In the genomic region with DNA sequence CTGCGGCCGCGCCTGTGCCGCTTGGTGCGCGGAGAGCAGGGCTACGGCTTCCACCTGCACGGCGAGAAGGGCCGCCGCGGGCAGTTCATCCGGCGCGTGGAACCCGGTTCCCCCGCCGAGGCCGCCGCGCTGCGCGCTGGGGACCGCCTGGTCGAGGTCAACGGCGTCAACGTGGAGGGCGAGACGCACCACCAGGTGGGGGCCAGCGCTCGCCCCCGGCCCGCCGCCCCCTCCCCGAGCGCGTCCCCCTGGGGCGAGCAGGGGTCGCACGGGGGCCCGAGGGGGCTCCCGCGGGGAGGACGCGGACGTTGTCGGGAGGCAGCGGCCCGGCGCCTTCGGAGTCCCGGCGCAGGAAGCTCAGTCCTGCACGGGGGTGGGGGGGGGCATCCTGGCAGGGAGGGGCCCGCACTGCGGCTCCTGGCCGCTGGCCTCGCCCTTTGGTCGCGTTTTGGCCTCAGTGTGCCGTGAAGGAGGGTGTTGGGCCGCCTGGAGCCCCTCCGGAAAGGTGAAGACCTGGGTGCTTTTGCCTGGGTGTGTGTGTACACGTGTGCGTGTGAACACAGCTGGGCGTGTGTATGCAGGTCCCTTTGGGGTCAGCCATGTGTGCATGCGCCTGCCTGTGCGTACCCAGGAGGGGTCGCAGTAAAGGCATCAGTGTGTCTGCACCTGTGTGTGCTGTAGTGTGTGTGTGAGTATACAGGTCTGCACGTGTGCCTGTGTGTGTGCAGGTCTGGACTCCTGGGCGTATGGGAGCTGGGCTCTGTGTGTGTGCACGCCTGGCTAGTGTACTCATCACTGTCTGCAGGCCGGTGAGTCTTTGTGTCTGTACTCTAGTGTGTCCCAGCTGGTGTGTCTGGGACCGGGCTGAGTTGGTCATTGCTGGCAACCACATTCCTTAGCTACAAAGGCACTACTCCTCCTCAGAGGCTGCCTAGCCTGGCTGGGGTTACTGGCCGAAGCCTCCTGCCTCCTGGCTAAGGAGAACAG, we compare ENCODE assay signal across 8 cellular contexts. TPM values are rescaled to one million over a fixed set of nuclear protein-coding genes. Genes with fewer than 3 reads are reported as not detected.
A peak's percentile ranks its signal among the peaks of the same experiment; 100 is the strongest.
DNase-seq lines count a peak whose midpoint lies in the region; ATAC-seq, FAIRE-seq and TF ChIP-seq lines count a peak whose summit lies in the region.

No MANE protein-coding gene starts in this region.

- POLR2A ChIA-PET in CD8-positive, alpha-beta T cell (lab: Charles Lee), result interaction anchor here (0.7 to 0.9 kb wide), 2 partner anchors 19 to 128 kb away, joined by 3 to 4 read pairs; a partner anchor contains a TSS
- POLR2A ChIA-PET in HepG2 (lab: Yijun Ruan, JAX), result interaction anchor here (0.8 to 6.2 kb wide), 5 partner anchors 8 to 126 kb away, joined by 4 to 62 read pairs (median 7); a partner anchor contains a TSS

- H3K79me2 ChIP-seq in HepG2 (ENCODE audit: insufficient read depth, low read length), result peaks cover 3% of the 10 kb centered on the region

- no peaks in the 10 kb centered on the region for H3K9me3 ChIP-seq in CD8-positive, alpha-beta T cell (ENCODE audit: low read length)
- H3K9me3 ChIP-seq in body of pancreas, result no peaks in the 10 kb centered on the region
- H3K9me3 ChIP-seq in HepG2 (ENCODE audit: low read length), result no peaks in the 10 kb centered on the region

- H3K27ac Mint-ChIP-seq in CD8-positive, alpha-beta T cell, result no peak overlapping the region
- peak overlapping the region; percentile 50 for H3K27ac Mint-ChIP-seq in type B pancreatic cell

- H2AFZ ChIP-seq in HepG2 (ENCODE audit: low read length), result no peak overlapping the region

- peak overlapping the region; percentile 54 for H3K9ac ChIP-seq in HepG2 (ENCODE audit: insufficient read depth, low read depth, low read length)

- intact Hi-C loops in CD8-positive, alpha-beta T cell (cut with DNase I, micrococcal nuclease), result no loop called here
- intact Hi-C loops in body of pancreas (cut with DNase I) (loop anchor here (10.0 kb wide), 1 partner anchor 57 kb away; no protein-coding TSS in a partner anchor), HepG2 (cut with micrococcal nuclease; ENCODE audit: unreplicated experiment) (no loop called here)

- no peak for TF ChIP-seq CTCF in CD8-positive, alpha-beta T cell (IDR thresholded peaks at IDR 0.05)
- TF ChIP-seq CTCF in body of pancreas (IDR thresholded peaks at IDR 0.05) (peak in 1 of 7 experiments; percentile 44), HepG2 (CRISPR knock-in tag; IDR thresholded peaks at IDR 0.05) (peak; percentile 66), type B pancreatic cell (conservative IDR thresholded peaks at IDR 0.05) (no peak)

- H3K9me3 Mint-ChIP-seq in CD8-positive, alpha-beta T cell, result no peaks in the 10 kb centered on the region
- H3K9me3 Mint-ChIP-seq in type B pancreatic cell, result no peaks in the 10 kb centered on the region

- no peak for TF ChIP-seq EP300 in HepG2 (IDR thresholded peaks at IDR 0.05; ENCODE audit: low read depth in 2 of 2, low read length in 2 of 2)
- TF ChIP-seq EP300 in HepG2 (CRISPR knock-in tag; IDR thresholded peaks at IDR 0.05; ENCODE audit: borderline replicate concordance), result no peak

- H3K36me3 Mint-ChIP-seq in CD8-positive, alpha-beta T cell, result no peaks in the 10 kb centered on the region
- no peaks in the 10 kb centered on the region for H3K36me3 Mint-ChIP-seq in type B pancreatic cell

- FAIRE-seq in HepG2 (lab: Jason Lieb, UNC), result peak; percentile 64
- no peak for FAIRE-seq in GM12892 (lab: Jason Lieb, UNC)

- no peak for DNase-seq in CD8-positive, alpha-beta T cell
- peak; percentile 56 for DNase-seq in M059J (ENCODE audit: low read depth)
- DNase-seq in body of pancreas, result no peak
- DNase-seq in HepG2 (ENCODE audit: low spot score), result peak; percentile 42
- DNase-seq in type B pancreatic cell (ENCODE audit: extremely low spot score, unreplicated experiment), result no peak
- no peak for DNase-seq in GM12892 (ENCODE audit: insufficient read length)
- DNase-seq in germinal center (ENCODE audit: low spot score), result no peak

- H3K4me3 ChIP-seq in CD8-positive, alpha-beta T cell (ENCODE audit: low read depth, low read length), result peak overlapping the region; percentile 27
- peak overlapping the region in 1 of 2 donors; percentile 39 for H3K4me3 ChIP-seq in body of pancreas
- peak overlapping the region; percentile 59 to 79 (median 77) for H3K4me3 ChIP-seq in HepG2 (replicated peaks in 1 of 3; ENCODE audit: insufficient read depth in 1 of 3, low read depth in 2 of 3, low read length in 3 of 3)

- no peaks in the 10 kb centered on the region for H3K36me3 ChIP-seq in CD8-positive, alpha-beta T cell (ENCODE audit: insufficient read depth, low read length)
- H3K36me3 ChIP-seq in body of pancreas (replicated peaks in 1 of 2; ENCODE audit: insufficient read depth in 1 of 2, low read depth in 2 of 2) (no peaks in the 10 kb centered on the region), HepG2 (replicated peaks in 1 of 2; ENCODE audit: control insufficient read depth in 1 of 2, insufficient read depth in 2 of 2, low read length in 2 of 2) (no peaks in the 10 kb centered on the region; a peak in 1 of 5 replicates)

- H3K27me3 Mint-ChIP-seq in CD8-positive, alpha-beta T cell (ENCODE audit: low read depth), result peaks cover 5% of the 10 kb centered on the region
- H3K27me3 Mint-ChIP-seq in type B pancreatic cell, result peaks cover 22% of the 10 kb centered on the region

- H3K4me3 Mint-ChIP-seq in CD8-positive, alpha-beta T cell, result peak overlapping the region; percentile 82
- peak overlapping the region; percentile 87 for H3K4me3 Mint-ChIP-seq in type B pancreatic cell

- 0 out of 2 replicates have a peak, but pooled peaks cover 7% of the 10 kb centered on the region for H4K20me1 ChIP-seq in HepG2 (ENCODE audit: insufficient read depth, low read length)

- no TSS peak for BruUV-seq in HepG2 (replicated peaks; lab: Mats Ljungman, UMichigan)

- WGBS in body of pancreas, 2 donors, result 8 to 37% methylated on average over 7 to 37 of the region's 76 CpGs
- WGBS in HepG2 (ENCODE audit: low lambda C conversion rate), result 11% methylated on average over 7 of the region's 76 CpGs

- no peak overlapping the region for H3K27ac ChIP-seq in CD8-positive, alpha-beta T cell (ENCODE audit: low read depth, low read length)
- H3K27ac ChIP-seq in body of pancreas (peak overlapping the region in 2 of 4 donors; percentile 44 to 64), HepG2 (ENCODE audit: extremely low read length, insufficient read depth, low read length) (no peak overlapping the region)

- 0 out of 2 replicates have a peak, but pooled peaks have one; percentile 18 for TF ChIP-seq RAD21 in HepG2 (CRISPR knock-in tag; IDR thresholded peaks at IDR 0.05)

- peaks cover 20% of the 10 kb centered on the region for H3K4me1 ChIP-seq in CD8-positive, alpha-beta T cell (ENCODE audit: insufficient read depth, low read length)
- peaks cover 36% of the 10 kb centered on the region for H3K4me1 ChIP-seq in body of pancreas
- H3K4me1 ChIP-seq in HepG2 (ENCODE audit: insufficient read depth, low read length), result peaks cover 72% of the 10 kb centered on the region

- no peaks in the 10 kb centered on the region for H3K27me3 ChIP-seq in CD8-positive, alpha-beta T cell (ENCODE audit: insufficient read depth, low read length)
- H3K27me3 ChIP-seq in body of pancreas, result no peaks in the 10 kb centered on the region
- peaks cover 1 to 9% of the 10 kb centered on the region in 2 experiments; a peak in 2 of 5 replicates for H3K27me3 ChIP-seq in HepG2 (ENCODE audit: control insufficient read depth in 1 of 2, insufficient read depth in 2 of 2, low read length in 2 of 2)

- in situ Hi-C loops in HepG2 (cut with HindIII; ENCODE audit: extremely low pct_ligation_motif_present, low pct_unique_long_range_greater_than_20kb), result no loop called here

- CTCF ChIA-PET in CD8-positive, alpha-beta T cell (lab: Charles Lee), result interaction anchor here (1.4 to 1.5 kb wide), 3 partner anchors 13 to 127 kb away, joined by 3 to 6 read pairs (median 4); no protein-coding TSS in a partner anchor
- CTCF ChIA-PET in HepG2 (lab: Yijun Ruan, JAX; ENCODE audit: low intra/inter-chr PET ratio, low total read pairs), result no interaction called here

- peak overlapping the region; percentile 89 for H3K4me2 ChIP-seq in HepG2 (ENCODE audit: low read depth, low read length)

- H3K4me1 Mint-ChIP-seq in CD8-positive, alpha-beta T cell (ENCODE audit: low read depth), result peaks cover 20% of the 10 kb centered on the region
- peaks cover 19% of the 10 kb centered on the region for H3K4me1 Mint-ChIP-seq in type B pancreatic cell (ENCODE audit: unreplicated experiment)

- peak; percentile 8 for ATAC-seq in CD8-positive, alpha-beta T cell
- ATAC-seq in body of pancreas (peak; percentile 7), HepG2 (peak; percentile 5), GM21786 (IDR thresholded peaks at IDR 0.05; ENCODE audit: unreplicated experiment) (no peak)

- TF ChIP-seq POLR2A in body of pancreas (IDR thresholded peaks at IDR 0.05), result no peak
- no peak for TF ChIP-seq POLR2A in HepG2 (IDR thresholded peaks at IDR 0.05; ENCODE audit: insufficient read depth in 1 of 2, low read depth in 2 of 2, low read length in 2 of 2)
- no peak for TF ChIP-seq POLR2A in GM12892 (IDR thresholded peaks at IDR 0.05; ENCODE audit: low read depth, low read length)

RNA-seq across cellular contexts. Expression of a gene that starts 0.6 kb away (rescaled TPM):
- total RNA-seq in CD8-positive, alpha-beta T cell, result 1 to 10 TPM in 1 of 2 experiments, under 1 TPM in 1; 0.76 to 2.3 TPM
- total RNA-seq in M059J (2014; rRNA removed; shearing (Covaris generic)), result 143 and 175 TPM in 2 replicates
- total RNA-seq in body of pancreas, result 10 to 100 TPM; 32.7 to 87.3 TPM
- 15.8 and 23.7 TPM in 2 replicates for total RNA-seq in HepG2 (2016; rRNA removed; fragmentation: Illumina TruSeq; extraction: Trizol)
- 17.2 and 21.7 TPM in 2 replicates for total RNA-seq in HepG2 (2016; cell fraction: cytosol; rRNA removed; fragmentation: Illumina TruSeq; extraction: Trizol; ENCODE audit: low read depth)
- total RNA-seq in HepG2 (2016; cell fraction: insoluble cytoplasmic fraction; rRNA removed; fragmentation: Illumina TruSeq; extraction: Trizol), result 14.8 and 26.0 TPM in 2 replicates
- 42.5 and 44.6 TPM in 2 replicates for total RNA-seq in HepG2 (2016; cell fraction: membrane; rRNA removed; fragmentation: Illumina TruSeq; extraction: Trizol)
- total RNA-seq in HepG2 (2016; cell fraction: nucleus; rRNA removed; fragmentation: Illumina TruSeq; extraction: Trizol), result 14.4 and 15.0 TPM in 2 replicates
- polyA plus RNA-seq in HepG2 (2011; rRNA removed), result 39.3 and 47.2 TPM in 2 replicates
- 28.8 and 54.4 TPM in 2 replicates for polyA plus RNA-seq in HepG2 (2011; cell fraction: cytosol; rRNA removed)
- polyA plus RNA-seq in HepG2 (2011; cell fraction: nucleus; rRNA removed), result 94.7 and 105 TPM in 2 replicates
- polyA plus RNA-seq in HepG2 (2012), result 25.8 and 38.7 TPM in 2 replicates
- polyA plus RNA-seq in HepG2 (2016; cell fraction: cytosol; fragmentation: Illumina TruSeq; extraction: Trizol; ENCODE audit: low read depth), result 54.0 and 63.1 TPM in 2 replicates
- 37.8 and 52.2 TPM in 2 replicates for polyA plus RNA-seq in HepG2 (2016; cell fraction: insoluble cytoplasmic fraction; fragmentation: Illumina TruSeq; extraction: Trizol; ENCODE audit: low read depth)
- polyA plus RNA-seq in HepG2 (2016; cell fraction: membrane; fragmentation: Illumina TruSeq; extraction: Trizol; ENCODE audit: low read depth), result 72.6 and 84.9 TPM in 2 replicates
- 53.4 and 59.6 TPM in 2 replicates for polyA plus RNA-seq in HepG2 (2016; cell fraction: nucleus; fragmentation: Illumina TruSeq; extraction: Trizol; ENCODE audit: insufficient read depth, low read depth)
- 6.8 and 36.4 TPM in 2 replicates for polyA minus RNA-seq in HepG2 (2011; rRNA and poly(A)+ RNA removed; ENCODE audit: low replicate concordance)
- 24.4 and 28.2 TPM in 2 replicates for polyA minus RNA-seq in HepG2 (2011; cell fraction: cytosol; rRNA and poly(A)+ RNA removed)
- polyA minus RNA-seq in HepG2 (2011; cell fraction: nucleus; rRNA and poly(A)+ RNA removed), result 13.3 and 13.8 TPM in 2 replicates
- 23.3 and 23.4 TPM in 2 replicates for total RNA-seq in type B pancreatic cell (ENCODE audit: low replicate concordance)
- polyA plus RNA-seq in GM12892 (2012; ENCODE audit: missing spikeins), result not detected

RNA-seq across cellular contexts. Expression of a gene that starts 7.7 kb away (rescaled TPM):
- not detected for total RNA-seq in CD8-positive, alpha-beta T cell
- 0.12 TPM in 1 of 2 replicates, not detected in the other for total RNA-seq in M059J (2014; rRNA removed; shearing (Covaris generic))
- total RNA-seq in body of pancreas (not detected), HepG2 (2016; rRNA removed; fragmentation: Illumina TruSeq; extraction: Trizol) (0.97 TPM in 1 of 2 replicates, not detected in the other), type B pancreatic cell (ENCODE audit: low replicate concordance) (3.9 and 4.7 TPM in 2 replicates)
- total RNA-seq in HepG2 (2016; cell fraction: cytosol; rRNA removed; fragmentation: Illumina TruSeq; extraction: Trizol; ENCODE audit: low read depth), result 1.1 and 2.6 TPM in 2 replicates
- total RNA-seq in HepG2 (2016; cell fraction: insoluble cytoplasmic fraction; rRNA removed; fragmentation: Illumina TruSeq; extraction: Trizol), result 0.87 TPM in 1 of 2 replicates, not detected in the other
- 0.71 and 0.79 TPM in 2 replicates for total RNA-seq in HepG2 (2016; cell fraction: membrane; rRNA removed; fragmentation: Illumina TruSeq; extraction: Trizol)
- total RNA-seq in HepG2 (2016; cell fraction: nucleus; rRNA removed; fragmentation: Illumina TruSeq; extraction: Trizol), result not detected in 2 replicates
- polyA plus RNA-seq in HepG2 (2011; rRNA removed), result 0.24 and 0.25 TPM in 2 replicates
- 0.50 and 0.85 TPM in 2 replicates for polyA plus RNA-seq in HepG2 (2011; cell fraction: cytosol; rRNA removed)
- polyA plus RNA-seq in HepG2 (2011; cell fraction: nucleus; rRNA removed), result 1.1 and 1.2 TPM in 2 replicates
- 0.82 and 1.4 TPM in 2 replicates for polyA plus RNA-seq in HepG2 (2012)
- 0.87 and 1.2 TPM in 2 replicates for polyA plus RNA-seq in HepG2 (2016; cell fraction: cytosol; fragmentation: Illumina TruSeq; extraction: Trizol; ENCODE audit: low read depth)
- 0.61 and 0.63 TPM in 2 replicates for polyA plus RNA-seq in HepG2 (2016; cell fraction: insoluble cytoplasmic fraction; fragmentation: Illumina TruSeq; extraction: Trizol; ENCODE audit: low read depth)
- polyA plus RNA-seq in HepG2 (2016; cell fraction: membrane; fragmentation: Illumina TruSeq; extraction: Trizol; ENCODE audit: low read depth), result 0.42 and 0.81 TPM in 2 replicates
- 0.85 and 2.0 TPM in 2 replicates for polyA plus RNA-seq in HepG2 (2016; cell fraction: nucleus; fragmentation: Illumina TruSeq; extraction: Trizol; ENCODE audit: insufficient read depth, low read depth)
- 0.21 TPM in 1 of 2 replicates, not detected in the other for polyA minus RNA-seq in HepG2 (2011; rRNA and poly(A)+ RNA removed; ENCODE audit: low replicate concordance)
- 3.4 TPM in 1 of 2 replicates, not detected in the other for polyA minus RNA-seq in HepG2 (2011; cell fraction: cytosol; rRNA and poly(A)+ RNA removed)
- 0.50 TPM in 1 of 2 replicates, not detected in the other for polyA minus RNA-seq in HepG2 (2011; cell fraction: nucleus; rRNA and poly(A)+ RNA removed)
- not detected for polyA plus RNA-seq in GM12892 (2012; ENCODE audit: missing spikeins)

RNA-seq across cellular contexts. Expression of a gene that starts 17.7 kb away (rescaled TPM):
- total RNA-seq in CD8-positive, alpha-beta T cell, result 10 to 100 TPM; 49.0 to 50.8 TPM
- 21.3 and 23.9 TPM in 2 replicates for total RNA-seq in M059J (2014; rRNA removed; shearing (Covaris generic))
- total RNA-seq in body of pancreas, result 10 to 100 TPM; 41.0 to 55.4 TPM
- 9.5 and 13.5 TPM in 2 replicates for total RNA-seq in HepG2 (2016; rRNA removed; fragmentation: Illumina TruSeq; extraction: Trizol)
- total RNA-seq in HepG2 (2016; cell fraction: cytosol; rRNA removed; fragmentation: Illumina TruSeq; extraction: Trizol; ENCODE audit: low read depth), result 7.8 and 8.6 TPM in 2 replicates
- 6.1 and 14.0 TPM in 2 replicates for total RNA-seq in HepG2 (2016; cell fraction: insoluble cytoplasmic fraction; rRNA removed; fragmentation: Illumina TruSeq; extraction: Trizol)
- 8.0 and 9.4 TPM in 2 replicates for total RNA-seq in HepG2 (2016; cell fraction: membrane; rRNA removed; fragmentation: Illumina TruSeq; extraction: Trizol)
- total RNA-seq in HepG2 (2016; cell fraction: nucleus; rRNA removed; fragmentation: Illumina TruSeq; extraction: Trizol), result 15.2 and 16.0 TPM in 2 replicates
- polyA plus RNA-seq in HepG2 (2011; rRNA removed), result 14.2 and 17.6 TPM in 2 replicates
- 10.9 and 19.8 TPM in 2 replicates for polyA plus RNA-seq in HepG2 (2011; cell fraction: cytosol; rRNA removed)
- polyA plus RNA-seq in HepG2 (2011; cell fraction: nucleus; rRNA removed), result 80.6 and 103 TPM in 2 replicates
- polyA plus RNA-seq in HepG2 (2012), result 6.9 and 11.3 TPM in 2 replicates
- 4.2 and 5.0 TPM in 2 replicates for polyA plus RNA-seq in HepG2 (2016; cell fraction: cytosol; fragmentation: Illumina TruSeq; extraction: Trizol; ENCODE audit: low read depth)
- 14.5 and 15.5 TPM in 2 replicates for polyA plus RNA-seq in HepG2 (2016; cell fraction: insoluble cytoplasmic fraction; fragmentation: Illumina TruSeq; extraction: Trizol; ENCODE audit: low read depth)
- polyA plus RNA-seq in HepG2 (2016; cell fraction: membrane; fragmentation: Illumina TruSeq; extraction: Trizol; ENCODE audit: low read depth), result 8.5 and 11.6 TPM in 2 replicates
- polyA plus RNA-seq in HepG2 (2016; cell fraction: nucleus; fragmentation: Illumina TruSeq; extraction: Trizol; ENCODE audit: insufficient read depth, low read depth), result 58.7 and 59.3 TPM in 2 replicates
- polyA minus RNA-seq in HepG2 (2011; rRNA and poly(A)+ RNA removed; ENCODE audit: low replicate concordance), result 25.2 and 28.9 TPM in 2 replicates
- polyA minus RNA-seq in HepG2 (2011; cell fraction: cytosol; rRNA and poly(A)+ RNA removed), result 12.5 and 18.7 TPM in 2 replicates
- 12.6 and 18.4 TPM in 2 replicates for polyA minus RNA-seq in HepG2 (2011; cell fraction: nucleus; rRNA and poly(A)+ RNA removed)
- 43.9 and 46.1 TPM in 2 replicates for total RNA-seq in type B pancreatic cell (ENCODE audit: low replicate concordance)
- 9.7 TPM for polyA plus RNA-seq in GM12892 (2012; ENCODE audit: missing spikeins)

RNA-seq across cellular contexts. Expression of a gene that starts 20.3 kb away (rescaled TPM):
- 1 to 10 TPM; 1.7 to 2.0 TPM for total RNA-seq in CD8-positive, alpha-beta T cell
- 22.7 and 35.6 TPM in 2 replicates for total RNA-seq in M059J (2014; rRNA removed; shearing (Covaris generic))
- total RNA-seq in body of pancreas, result 10 to 100 TPM; 15.2 to 19.7 TPM
- 64.8 and 64.9 TPM in 2 replicates for total RNA-seq in HepG2 (2016; rRNA removed; fragmentation: Illumina TruSeq; extraction: Trizol)
- 24.9 and 26.2 TPM in 2 replicates for total RNA-seq in HepG2 (2016; cell fraction: cytosol; rRNA removed; fragmentation: Illumina TruSeq; extraction: Trizol; ENCODE audit: low read depth)
- 69.4 and 70.6 TPM in 2 replicates for total RNA-seq in HepG2 (2016; cell fraction: insoluble cytoplasmic fraction; rRNA removed; fragmentation: Illumina TruSeq; extraction: Trizol)
- total RNA-seq in HepG2 (2016; cell fraction: membrane; rRNA removed; fragmentation: Illumina TruSeq; extraction: Trizol), result 25.2 and 29.9 TPM in 2 replicates
- 22.8 and 26.0 TPM in 2 replicates for total RNA-seq in HepG2 (2016; cell fraction: nucleus; rRNA removed; fragmentation: Illumina TruSeq; extraction: Trizol)
- 47.5 and 55.6 TPM in 2 replicates for polyA plus RNA-seq in HepG2 (2011; rRNA removed)
- 63.4 and 112 TPM in 2 replicates for polyA plus RNA-seq in HepG2 (2011; cell fraction: cytosol; rRNA removed)
- 61.1 and 66.7 TPM in 2 replicates for polyA plus RNA-seq in HepG2 (2011; cell fraction: nucleus; rRNA removed)
- polyA plus RNA-seq in HepG2 (2012), result 19.7 and 24.2 TPM in 2 replicates
- 12.4 and 13.2 TPM in 2 replicates for polyA plus RNA-seq in HepG2 (2016; cell fraction: cytosol; fragmentation: Illumina TruSeq; extraction: Trizol; ENCODE audit: low read depth)
- 43.0 and 46.2 TPM in 2 replicates for polyA plus RNA-seq in HepG2 (2016; cell fraction: insoluble cytoplasmic fraction; fragmentation: Illumina TruSeq; extraction: Trizol; ENCODE audit: low read depth)
- 15.6 and 17.1 TPM in 2 replicates for polyA plus RNA-seq in HepG2 (2016; cell fraction: membrane; fragmentation: Illumina TruSeq; extraction: Trizol; ENCODE audit: low read depth)
- 42.8 and 44.9 TPM in 2 replicates for polyA plus RNA-seq in HepG2 (2016; cell fraction: nucleus; fragmentation: Illumina TruSeq; extraction: Trizol; ENCODE audit: insufficient read depth, low read depth)
- 25.8 and 50.8 TPM in 2 replicates for polyA minus RNA-seq in HepG2 (2011; rRNA and poly(A)+ RNA removed; ENCODE audit: low replicate concordance)
- polyA minus RNA-seq in HepG2 (2011; cell fraction: cytosol; rRNA and poly(A)+ RNA removed), result 24.2 and 32.7 TPM in 2 replicates
- 9.3 and 11.6 TPM in 2 replicates for polyA minus RNA-seq in HepG2 (2011; cell fraction: nucleus; rRNA and poly(A)+ RNA removed)
- 18.1 and 37.6 TPM in 2 replicates for total RNA-seq in type B pancreatic cell (ENCODE audit: low replicate concordance)
- 8.4 TPM for polyA plus RNA-seq in GM12892 (2012; ENCODE audit: missing spikeins)

RNA-seq across cellular contexts. Expression of a gene that starts 20.5 kb away (rescaled TPM):
- total RNA-seq in CD8-positive, alpha-beta T cell, result 10 to 100 TPM; 76.2 to 84.1 TPM
- 29.7 and 31.2 TPM in 2 replicates for total RNA-seq in M059J (2014; rRNA removed; shearing (Covaris generic))
- total RNA-seq in body of pancreas, result 100 to 1,000 TPM in 1 of 2 donors, 10 to 100 TPM in 1; 73.9 to 152 TPM
- total RNA-seq in HepG2 (2016; rRNA removed; fragmentation: Illumina TruSeq; extraction: Trizol), result 10.3 and 19.6 TPM in 2 replicates
- 13.6 and 17.2 TPM in 2 replicates for total RNA-seq in HepG2 (2016; cell fraction: cytosol; rRNA removed; fragmentation: Illumina TruSeq; extraction: Trizol; ENCODE audit: low read depth)
- 7.7 and 19.6 TPM in 2 replicates for total RNA-seq in HepG2 (2016; cell fraction: insoluble cytoplasmic fraction; rRNA removed; fragmentation: Illumina TruSeq; extraction: Trizol)
- total RNA-seq in HepG2 (2016; cell fraction: membrane; rRNA removed; fragmentation: Illumina TruSeq; extraction: Trizol), result 13.2 and 13.3 TPM in 2 replicates
- 21.2 and 34.7 TPM in 2 replicates for total RNA-seq in HepG2 (2016; cell fraction: nucleus; rRNA removed; fragmentation: Illumina TruSeq; extraction: Trizol)
- 40.4 and 44.6 TPM in 2 replicates for polyA plus RNA-seq in HepG2 (2011; rRNA removed)
- 13.0 and 19.7 TPM in 2 replicates for polyA plus RNA-seq in HepG2 (2011; cell fraction: cytosol; rRNA removed)
- 352 and 473 TPM in 2 replicates for polyA plus RNA-seq in HepG2 (2011; cell fraction: nucleus; rRNA removed)
- 50.1 and 57.0 TPM in 2 replicates for polyA plus RNA-seq in HepG2 (2012)
- polyA plus RNA-seq in HepG2 (2016; cell fraction: cytosol; fragmentation: Illumina TruSeq; extraction: Trizol; ENCODE audit: low read depth), result 2.9 and 4.1 TPM in 2 replicates
- 13.2 and 17.7 TPM in 2 replicates for polyA plus RNA-seq in HepG2 (2016; cell fraction: insoluble cytoplasmic fraction; fragmentation: Illumina TruSeq; extraction: Trizol; ENCODE audit: low read depth)
- 5.4 and 5.7 TPM in 2 replicates for polyA plus RNA-seq in HepG2 (2016; cell fraction: membrane; fragmentation: Illumina TruSeq; extraction: Trizol; ENCODE audit: low read depth)
- polyA plus RNA-seq in HepG2 (2016; cell fraction: nucleus; fragmentation: Illumina TruSeq; extraction: Trizol; ENCODE audit: insufficient read depth, low read depth), result 82.5 and 84.9 TPM in 2 replicates
- 69.9 and 84.9 TPM in 2 replicates for polyA minus RNA-seq in HepG2 (2011; rRNA and poly(A)+ RNA removed; ENCODE audit: low replicate concordance)
- 25.5 and 36.2 TPM in 2 replicates for polyA minus RNA-seq in HepG2 (2011; cell fraction: cytosol; rRNA and poly(A)+ RNA removed)
- polyA minus RNA-seq in HepG2 (2011; cell fraction: nucleus; rRNA and poly(A)+ RNA removed), result 59.4 and 61.0 TPM in 2 replicates
- 131 and 208 TPM in 2 replicates for total RNA-seq in type B pancreatic cell (ENCODE audit: low replicate concordance)
- polyA plus RNA-seq in GM12892 (2012; ENCODE audit: missing spikeins), result 23.7 TPM

Comparison
In these comparisons a context has a peak if more than half of its experiments do, and no peak if none do; other contexts are left out.
1. DNase-seq: peak in M059J (single experiment) and HepG2 (single experiment); none in CD8-positive, alpha-beta T cell (0 of 7), body of pancreas (0 of 4), type B pancreatic cell (single experiment), GM12892 (single experiment) and germinal center (single experiment).